In genomic region chr6:20947977-20948376, GRCh38 we compare ENCODE assay signal across 1 cellular context.
A peak's percentile ranks its signal among the peaks of the same experiment; 100 is the strongest.
TF ChIP-seq lines count a peak whose summit lies in the region.

No MANE protein-coding gene starts in this region.

TF ChIP-seq in HepG2, 621 proteins besides CTCF, POLR2A, EP300 and RAD21 (continued from another document):
- TF ChIP-seq ZNF770 (CRISPR knock-in tag; IDR thresholded peaks at IDR 0.05): peak; percentile 51; the same call in 1 of the 2 replicates
